Comparison of ENCODE assay signal across 19 cellular contexts in genomic region chr6:117306227-117306784, GRCh38. TPM values are rescaled to one million over a fixed set of nuclear protein-coding genes. Genes with fewer than 3 reads are reported as not detected.
"Had no signal": no experiment of that assay in that cellular context is flagged by ENCODE, and none has a peak within 500 bp of the region (broad histone marks: within the 10 kb centered on the region; RNA-seq: fewer than 3 reads in every experiment).

No MANE protein-coding gene starts in this region.

- H3K9me3 ChIP-seq: esophagus muscularis mucosa, SK-N-SH, suprapubic skin had no signal

- H3K4me1 Mint-ChIP-seq: natural killer cell had no signal

- H3K9me3 Mint-ChIP-seq: activated CD8-positive, alpha-beta T cell treated with anti-CD3 and anti-CD28 coated beads for 36 hours; activated naive CD4-positive, alpha-beta T cell treated with anti-CD3 and anti-CD28 coated beads, Interleukin-2, amount 50 U/mL, for 72 hours had no signal

- H3K27me3 ChIP-seq: esophagus muscularis mucosa, suprapubic skin had no signal

- H3K36me3 Mint-ChIP-seq: activated naive CD4-positive, alpha-beta T cell treated with anti-CD3 and anti-CD28 coated beads, Interleukin-2, amount 50 U/mL, for 72 hours; natural killer cell had no signal

- H3K4me3 ChIP-seq: coronary artery, esophagus muscularis mucosa, suprapubic skin had no signal

- H3K4me3 Mint-ChIP-seq: activated CD8-positive, alpha-beta T cell treated with anti-CD3 and anti-CD28 coated beads for 36 hours; natural killer cell had no signal

- H3K4me1 ChIP-seq: esophagus muscularis mucosa, suprapubic skin had no signal

- DNase-seq: activated CD4-positive, alpha-beta T cell treated with anti-CD3 and anti-CD28 coated beads for 4 hours; activated CD8-positive, alpha-beta memory T cell treated with anti-CD3 and anti-CD28 coated beads, Interleukin-2, amount 50 U/mL, for 4 hours; activated CD8-positive, alpha-beta T cell treated with anti-CD3 and anti-CD28 coated beads for 36 hours; activated gamma-delta T cell; activated T-cell treated with anti-CD3 and anti-CD28 coated beads, Interleukin-2, amount 50 U/mL, for 48 hours; central memory CD4-positive, alpha-beta T cell; natural killer cell; retina; SK-N-SH; small intestine; stimulated activated CD4-positive, alpha-beta T cell treated with anti-CD3 and anti-CD28 coated beads, Interleukin-4, amount 100 ng/mL, for 4 hours; stimulated activated CD8-positive, alpha-beta memory T cell treated with anti-CD3 and anti-CD28 coated beads, Interleukin-4, amount 100 ng/mL, for 48 hours; stimulated activated naive CD8-positive, alpha-beta T cell treated with anti-CD3 and anti-CD28 coated beads, Interleukin-15, Interleukin-2, amounts not matched to agents 100 U/mL and 50 U/mL, for 24 hours had no signal

- ATAC-seq: activated CD8-positive, alpha-beta T cell treated with anti-CD3 and anti-CD28 coated beads for 36 hours; activated naive CD4-positive, alpha-beta T cell treated with anti-CD3 and anti-CD28 coated beads, Interleukin-2, amount 50 U/mL, for 72 hours; natural killer cell; stimulated activated naive CD8-positive, alpha-beta T cell treated with anti-CD3 and anti-CD28 coated beads, Interleukin-15, Interleukin-2, amounts not matched to agents 100 U/mL and 50 U/mL, for 24 hours had no signal

- H3K4me2 ChIP-seq: SK-N-SH had no signal

- H3K27ac Mint-ChIP-seq: activated CD8-positive, alpha-beta T cell treated with anti-CD3 and anti-CD28 coated beads for 36 hours; activated naive CD4-positive, alpha-beta T cell treated with anti-CD3 and anti-CD28 coated beads, Interleukin-2, amount 50 U/mL, for 72 hours; natural killer cell had no signal

- H3K9ac ChIP-seq: SK-N-SH had no signal

- FAIRE-seq: small intestine had no signal

- H3K36me3 ChIP-seq: esophagus muscularis mucosa, suprapubic skin had no signal

- H3K27ac ChIP-seq: coronary artery, esophagus muscularis mucosa, suprapubic skin had no signal

RNA-seq across cellular contexts. Expression of gene VGLL2, which starts 40.9 kb away (rescaled TPM):
- total RNA-seq: activated CD8-positive, alpha-beta T cell treated with anti-CD3 and anti-CD28 coated beads for 36 hours; activated naive CD4-positive, alpha-beta T cell treated with anti-CD3 and anti-CD28 coated beads, Interleukin-2, amount 50 U/mL, for 72 hours; esophagus muscularis mucosa; natural killer cell; suprapubic skin; T-helper 1 cell treated with Interleukin-12 subunit alpha and Interleukin-12 subunit beta and Interleukin-4 antibody, amounts not matched to agents 30 ng/mL and 1 ng/mL, for 36 hours had no signal
- polyA plus RNA-seq: small intestine, urinary bladder had no signal
